Comparison of ENCODE assay signal across 17 cellular contexts in the genomic region with DNA sequence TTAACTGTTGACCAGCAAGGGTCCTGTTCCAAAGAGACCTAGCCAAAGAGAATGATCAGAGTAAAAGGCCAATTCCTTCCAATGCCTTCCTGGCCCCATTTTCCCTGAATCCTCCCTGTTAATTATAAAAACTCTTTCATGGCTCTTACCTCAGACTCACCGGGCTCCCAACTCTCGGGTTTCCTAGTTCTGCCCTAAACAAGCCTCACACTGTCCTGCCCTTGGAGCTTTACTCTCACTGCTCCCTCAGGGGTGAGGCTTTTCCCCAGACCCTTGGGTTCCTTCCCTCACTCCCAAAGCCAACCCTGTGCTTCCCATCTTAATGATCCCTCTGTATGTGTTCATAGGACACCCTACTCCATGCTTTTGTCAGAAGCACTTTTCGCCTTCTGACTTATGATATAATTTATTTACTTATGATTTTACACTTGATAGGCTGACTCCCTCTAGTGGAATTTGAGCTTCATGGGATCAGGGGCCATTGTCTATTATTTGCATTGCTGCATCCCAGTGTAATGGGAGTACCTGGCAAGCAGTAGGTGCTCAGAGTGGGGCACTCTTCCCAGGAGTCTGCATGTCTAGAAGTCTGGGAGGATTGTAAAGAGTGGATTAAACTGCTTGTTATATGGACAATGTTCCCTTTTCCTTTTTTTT. TPM values are rescaled to one million over a fixed set of nuclear protein-coding genes. Genes with fewer than 3 reads are reported as not detected.
DNase-seq lines count a peak whose midpoint lies in the region; ATAC-seq, FAIRE-seq and TF ChIP-seq lines count a peak whose summit lies in the region.
"Had no signal": no experiment of that assay in that cellular context is flagged by ENCODE, and none has a peak within 500 bp of the region (broad histone marks: within the 10 kb centered on the region; RNA-seq: fewer than 3 reads in every experiment).

No MANE protein-coding gene starts in this region.

- no peaks in the 10 kb centered on the region for H3F3A ChIP-seq in SK-N-SH (replicated peaks; ENCODE audit: insufficient read depth)

- no peaks in the 10 kb centered on the region for H3K79me2 ChIP-seq in SK-N-SH (ENCODE audit: insufficient read depth)

- H3K27ac ChIP-seq in breast epithelium (no peak overlapping the region), SK-N-SH (ENCODE audit: low read depth in 2 of 2, low read length in 1 of 2) (no peak overlapping the region)
- H3K27ac ChIP-seq: gastrocnemius medialis, tibial nerve had no signal

- no peaks in the 10 kb centered on the region for H3K9me2 ChIP-seq in SK-N-SH

- POLR2A ChIA-PET in MCF 10A (lab: Yijun Ruan, JAX) (no interaction called here), SK-N-SH (lab: Yijun Ruan, JAX) (no interaction called here)

- H3K27me3 ChIP-seq in breast epithelium (no peaks in the 10 kb centered on the region), SK-N-SH (ENCODE audit: insufficient read depth) (peaks cover 38% of the 10 kb centered on the region)
- H3K27me3 ChIP-seq: gastrocnemius medialis had no signal

- H3K9me3 Mint-ChIP-seq in MCF 10A (ENCODE audit: unreplicated experiment) = no peaks in the 10 kb centered on the region
- H3K9me3 Mint-ChIP-seq: activated naive CD8-positive, alpha-beta T cell treated with anti-CD3 and anti-CD28 coated beads, Interleukin-2, amount 10 ng/mL, durations not matched to agents 7 days and 5 days; naive thymus-derived CD4-positive, alpha-beta T cell had no signal

- H4K20me1 ChIP-seq in SK-N-SH (ENCODE audit: insufficient read depth) = no peaks in the 10 kb centered on the region

- no peak for TF ChIP-seq RAD21 in SK-N-SH (IDR thresholded peaks at IDR 0.05; ENCODE audit: low read length)

- CTCF ChIA-PET in MCF 10A (lab: Yijun Ruan, JAX) = interaction anchor here (0.6 to 1.0 kb wide), 8 partner anchors 8 to 389 kb away, joined by 3 to 4 read pairs (median 3); no protein-coding TSS in a partner anchor
- CTCF ChIA-PET in SK-N-SH (lab: Yijun Ruan, JAX) = interaction anchor here (2.7 kb wide), 1 partner anchor 17 kb away, joined by 14 read pairs; no protein-coding TSS in a partner anchor

- no peak overlapping the region for H3K4me3 ChIP-seq in breast epithelium
- H3K4me3 ChIP-seq in SK-N-SH (ENCODE audit: low read depth in 2 of 2, low read length in 1 of 2) = no peak overlapping the region
- H3K4me3 ChIP-seq: gastrocnemius medialis, tibial nerve had no signal

- TF ChIP-seq CTCF in MCF 10A (IDR thresholded peaks at IDR 0.05; ENCODE audit: unreplicated experiment) = peak; percentile 35
- TF ChIP-seq CTCF in breast epithelium (IDR thresholded peaks at IDR 0.05) = no peak
- TF ChIP-seq CTCF in SK-N-SH (IDR thresholded peaks at IDR 0.05) = peak; percentile 35

- peaks cover 10% of the 10 kb centered on the region for H3K36me3 Mint-ChIP-seq in MCF 10A (ENCODE audit: insufficient read depth, unreplicated experiment)
- H3K36me3 Mint-ChIP-seq: activated naive CD8-positive, alpha-beta T cell treated with anti-CD3 and anti-CD28 coated beads, Interleukin-2, amount 10 ng/mL, durations not matched to agents 7 days and 5 days; naive thymus-derived CD4-positive, alpha-beta T cell had no signal

- TF ChIP-seq POLR2A in breast epithelium (IDR thresholded peaks at IDR 0.05) = no peak

- no peak overlapping the region for H3K27ac Mint-ChIP-seq in MCF 10A (ENCODE audit: low read depth, unreplicated experiment)
- H3K27ac Mint-ChIP-seq: activated naive CD8-positive, alpha-beta T cell treated with anti-CD3 and anti-CD28 coated beads, Interleukin-2, amount 10 ng/mL, durations not matched to agents 7 days and 5 days; naive thymus-derived CD4-positive, alpha-beta T cell had no signal

- H3K9me3 ChIP-seq in breast epithelium (no peaks in the 10 kb centered on the region), SK-N-SH (no peaks in the 10 kb centered on the region)
- H3K9me3 ChIP-seq: gastrocnemius medialis, tibial nerve had no signal

- H3K27me3 Mint-ChIP-seq in MCF 10A (ENCODE audit: insufficient read depth, unreplicated experiment) = no peaks in the 10 kb centered on the region

- no peaks in the 10 kb centered on the region for H3K4me1 Mint-ChIP-seq in MCF 10A (ENCODE audit: insufficient read depth, unreplicated experiment)
- H3K4me1 Mint-ChIP-seq: activated naive CD8-positive, alpha-beta T cell treated with anti-CD3 and anti-CD28 coated beads, Interleukin-2, amount 10 ng/mL, durations not matched to agents 7 days and 5 days; naive thymus-derived CD4-positive, alpha-beta T cell had no signal

- BruUV-seq in MCF 10A (replicated peaks; lab: Mats Ljungman, UMichigan) = no TSS peak

- no peaks in the 10 kb centered on the region for H3K4me1 ChIP-seq in breast epithelium
- no peaks in the 10 kb centered on the region for H3K4me1 ChIP-seq in SK-N-SH (ENCODE audit: control insufficient read depth in 1 of 2, insufficient read depth in 2 of 2, low read depth in 1 of 2, low read length in 1 of 2)
- H3K4me1 ChIP-seq: gastrocnemius medialis, tibial nerve had no signal

- 34% methylated on average over 3 of the region's 3 CpGs for WGBS in SK-N-SH (ENCODE audit: low lambda C conversion rate)

- no peak for ATAC-seq in GM21423 (IDR thresholded peaks at IDR 0.05; ENCODE audit: unreplicated experiment)
- no peak for ATAC-seq in GM18873 (IDR thresholded peaks at IDR 0.05; ENCODE audit: low FRiP score, unreplicated experiment)
- ATAC-seq: gastrocnemius medialis; naive thymus-derived CD4-positive, alpha-beta T cell had no signal

- FAIRE-seq in urothelium cell line (lab: Jason Lieb, UNC) = no peak
- FAIRE-seq: A204.1 had no signal

- H3K4me3 Mint-ChIP-seq in MCF 10A (ENCODE audit: unreplicated experiment) = no peak overlapping the region
- H3K4me3 Mint-ChIP-seq: activated naive CD8-positive, alpha-beta T cell treated with anti-CD3 and anti-CD28 coated beads, Interleukin-2, amount 10 ng/mL, durations not matched to agents 7 days and 5 days; naive thymus-derived CD4-positive, alpha-beta T cell had no signal

- DNase-seq in MCF 10A (ENCODE audit: unreplicated experiment) (peak; percentile 48), breast epithelium (ENCODE audit: low spot score in 2 of 2) (no peak), SK-N-SH (no peak), germinal center (ENCODE audit: low spot score) (peak; percentile 10), urothelium cell line (ENCODE audit: low spot score) (peak; percentile 52), Kasumi-1 (lab: John Stamatoyannopoulos, UW) (no peak)
- DNase-seq: activated CD4-positive, CD25-positive, alpha-beta regulatory T cell treated with anti-CD3 and anti-CD28 coated beads, Interleukin-2, amount 50 U/mL, for 72 hours; activated naive CD8-positive, alpha-beta T cell treated with anti-CD3 and anti-CD28 coated beads, Interleukin-2, amount 10 ng/mL, durations not matched to agents 7 days and 5 days; gastrocnemius medialis; GOT3; naive thymus-derived CD4-positive, alpha-beta T cell; OCI-M1; stimulated activated CD4-positive, alpha-beta T cell treated with anti-CD3 and anti-CD28 coated beads, Interleukin-4, amount 100 ng/mL, for 4 hours had no signal

- no peak overlapping the region for H2AFZ ChIP-seq in SK-N-SH (ENCODE audit: low read depth)

- no peak overlapping the region for H3K4me2 ChIP-seq in SK-N-SH

- TF ChIP-seq EP300 in SK-N-SH (IDR thresholded peaks at IDR 0.05; ENCODE audit: borderline replicate concordance in 1 of 2, low read depth in 1 of 2, low read length in 1 of 2) = no peak

- H3K9ac ChIP-seq in SK-N-SH = no peak overlapping the region

- intact Hi-C loops in MCF 10A (cut with micrococcal nuclease) = no loop called here
- intact Hi-C loops in breast epithelium (cut with DNase I; ENCODE audit: low total_unique reads) = no loop called here

- no peaks in the 10 kb centered on the region for H3K36me3 ChIP-seq in breast epithelium
- no peaks in the 10 kb centered on the region for H3K36me3 ChIP-seq in SK-N-SH (replicated peaks in 1 of 2; ENCODE audit: control insufficient read depth in 1 of 2, insufficient read depth in 2 of 2, low read length in 1 of 2)
- H3K36me3 ChIP-seq: gastrocnemius medialis, tibial nerve had no signal

TF ChIP-seq in SK-N-SH, 30 proteins besides CTCF, POLR2A, EP300 and RAD21:
- no peak for TF ChIP-seq TAF1 (IDR thresholded peaks at IDR 0.05; ENCODE audit: borderline replicate concordance, low read depth, low read length)
- TF ChIP-seq TEAD4 (IDR thresholded peaks at IDR 0.05; ENCODE audit: borderline replicate concordance, insufficient read depth) = no peak
- TF ChIP-seq RXRA (IDR thresholded peaks at IDR 0.05; ENCODE audit: borderline replicate concordance, low read depth) = no peak
- TF ChIP-seq ELF1 (IDR thresholded peaks at IDR 0.05) = no peak
- TF ChIP-seq FOXJ3 (CRISPR knock-in tag; IDR thresholded peaks at IDR 0.05) = no peak
- no peak for TF ChIP-seq CHD2 (IDR thresholded peaks at IDR 0.05; ENCODE audit: low read length, partially characterized antibody)
- no peak for TF ChIP-seq MXI1 (IDR thresholded peaks at IDR 0.05; ENCODE audit: low read depth, low read length)
- TF ChIP-seq, protein P1, sequence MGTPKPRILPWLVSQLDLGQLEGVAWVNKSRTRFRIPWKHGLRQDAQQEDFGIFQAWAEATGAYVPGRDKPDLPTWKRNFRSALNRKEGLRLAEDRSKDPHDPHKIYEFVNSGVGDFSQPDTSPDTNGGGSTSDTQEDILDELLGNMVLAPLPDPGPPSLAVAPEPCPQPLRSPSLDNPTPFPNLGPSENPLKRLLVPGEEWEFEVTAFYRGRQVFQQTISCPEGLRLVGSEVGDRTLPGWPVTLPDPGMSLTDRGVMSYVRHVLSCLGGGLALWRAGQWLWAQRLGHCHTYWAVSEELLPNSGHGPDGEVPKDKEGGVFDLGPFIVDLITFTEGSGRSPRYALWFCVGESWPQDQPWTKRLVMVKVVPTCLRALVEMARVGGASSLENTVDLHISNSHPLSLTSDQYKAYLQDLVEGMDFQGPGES (IDR thresholded peaks at IDR 0.05; ENCODE audit: low read depth, low read length) = no peak
- TF ChIP-seq, protein P2, sequence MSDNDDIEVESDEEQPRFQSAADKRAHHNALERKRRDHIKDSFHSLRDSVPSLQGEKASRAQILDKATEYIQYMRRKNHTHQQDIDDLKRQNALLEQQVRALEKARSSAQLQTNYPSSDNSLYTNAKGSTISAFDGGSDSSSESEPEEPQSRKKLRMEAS (IDR thresholded peaks at IDR 0.05; ENCODE audit: low read depth) = no peak
- no peak for TF ChIP-seq MEF2A (IDR thresholded peaks at IDR 0.05; ENCODE audit: borderline replicate concordance, low read depth)
- no peak for TF ChIP-seq NFIC (IDR thresholded peaks at IDR 0.05; ENCODE audit: borderline replicate concordance)

RNA-seq across cellular contexts. Expression of a gene that starts 29.9 kb away (rescaled TPM):
- total RNA-seq in MCF 10A (2022) (44.6 and 48.5 TPM in 2 replicates), breast epithelium (10 to 100 TPM; 29.9 to 51.1 (median 41.6) TPM)
- 14.5 and 19.8 TPM in 2 replicates for polyA plus RNA-seq in SK-N-SH (2012; rRNA removed)
- polyA plus RNA-seq in SK-N-SH (2012; cell fraction: cytosol; rRNA removed) = 22.9 and 46.1 TPM in 2 replicates
- 9.0 and 17.3 TPM in 2 replicates for polyA plus RNA-seq in SK-N-SH (2012; cell fraction: nucleus; rRNA removed)

Comparison
In these comparisons a context has a peak if more than half of its experiments do, and no peak if none do; other contexts are left out.
1. DNase-seq: peak in MCF 10A (single experiment), germinal center (single experiment) and urothelium cell line (single experiment); none in breast epithelium (0 of 2), SK-N-SH (single experiment) and Kasumi-1 (0 of 2).
2. CTCF ChIP-seq: peak in MCF 10A (single experiment) and SK-N-SH (single experiment); none in breast epithelium (0 of 3).